10 cellular contexts compared by ENCODE assay signal in the genomic region with DNA sequence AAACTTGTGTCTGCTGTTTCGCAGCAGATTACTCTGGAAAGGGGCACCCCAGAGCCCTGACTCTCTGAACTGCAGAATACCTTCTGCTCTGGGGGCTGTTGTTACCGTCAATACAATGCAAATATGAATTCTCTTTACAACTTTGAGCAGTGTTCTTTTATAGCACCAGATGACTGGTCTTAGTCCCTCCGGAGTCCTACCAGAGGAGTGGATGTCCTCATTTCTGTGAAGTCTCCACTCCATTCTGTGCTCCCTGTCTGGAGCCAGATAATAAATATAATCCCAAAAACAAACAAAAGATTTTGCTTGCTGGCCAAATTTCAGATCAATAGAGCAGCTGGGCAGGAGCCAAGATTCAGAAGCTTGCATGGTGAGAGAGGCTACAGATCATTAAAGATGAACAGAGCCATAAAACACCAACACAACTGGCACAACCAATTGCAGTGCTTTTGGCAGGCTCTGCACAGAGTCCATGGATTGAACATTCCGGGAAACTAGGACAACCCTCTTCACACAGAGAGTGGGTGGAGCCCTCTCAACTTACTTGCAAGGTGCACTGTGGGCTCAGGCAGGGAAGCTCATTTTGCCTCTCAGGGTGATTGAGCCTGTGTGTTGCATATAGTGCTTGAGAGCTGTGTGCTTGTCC.
DNase-seq lines count a peak whose midpoint lies in the region; ATAC-seq and TF ChIP-seq lines count a peak whose summit lies in the region.
"Had no signal": no experiment of that assay in that cellular context is flagged by ENCODE, and none has a peak within 500 bp of the region (broad histone marks: within the 10 kb centered on the region; RNA-seq: fewer than 3 reads in every experiment).

No MANE protein-coding gene starts in this region.

- H3K79me1 ChIP-seq in mesenchymal stem cell (replicated peaks; ENCODE audit: low read length, poor library complexity, severe bottlenecking), result no peaks in the 10 kb centered on the region

- no peak overlapping the region for H2BK5ac ChIP-seq in mesenchymal stem cell (ENCODE audit: low read depth, low read length, poor library complexity, severe bottlenecking)

- H3K18ac ChIP-seq in mesenchymal stem cell (ENCODE audit: low read depth in 1 of 2, low read length in 2 of 2), result no peak overlapping the region

- H2AK5ac ChIP-seq in mesenchymal stem cell (ENCODE audit: low read length, severe bottlenecking), result no peak overlapping the region

- intact Hi-C loops in left lung (cut with DNase I) (no loop called here), Right ventricle myocardium superior (cut with DNase I) (no loop called here)

- H3K23ac ChIP-seq in mesenchymal stem cell (ENCODE audit: low read length in 2 of 2), result no peak overlapping the region

- no peak overlapping the region for H2BK15ac ChIP-seq in mesenchymal stem cell (ENCODE audit: low read depth, poor library complexity, severe bottlenecking)

- no peak overlapping the region for H4K8ac ChIP-seq in mesenchymal stem cell (ENCODE audit: low read length)

- H3K4me1 ChIP-seq in left lung (no peaks in the 10 kb centered on the region), mesenchymal stem cell (ENCODE audit: control insufficient read depth, insufficient read depth, low read depth, low read length) (no peaks in the 10 kb centered on the region)
- H3K4me1 ChIP-seq: heart right ventricle had no signal

- H2BK12ac ChIP-seq in mesenchymal stem cell (ENCODE audit: low read length in 2 of 2), result no peak overlapping the region

- H2BK120ac ChIP-seq in mesenchymal stem cell (ENCODE audit: low read depth, low read length), result no peak overlapping the region

- no peak overlapping the region for H3K4me2 ChIP-seq in mesenchymal stem cell (ENCODE audit: low read length, poor library complexity, severe bottlenecking)

- H3K9me3 ChIP-seq in left lung (no peaks in the 10 kb centered on the region), mesenchymal stem cell (ENCODE audit: control insufficient read depth, low read length) (no peaks in the 10 kb centered on the region)
- H3K9me3 ChIP-seq: heart right ventricle had no signal

- no peak overlapping the region for H4K91ac ChIP-seq in mesenchymal stem cell (ENCODE audit: low read length)

- no peak overlapping the region for H3K9ac ChIP-seq in mesenchymal stem cell (ENCODE audit: low read length)

- H3K14ac ChIP-seq in mesenchymal stem cell (ENCODE audit: low read length in 2 of 2), result no peak overlapping the region

- no peak overlapping the region for H2AFZ ChIP-seq in mesenchymal stem cell (ENCODE audit: low read depth, low read length)

- TF ChIP-seq CTCF in left lung (IDR thresholded peaks at IDR 0.05), result no peak

- DNase-seq in COLO668 (lab: John Stamatoyannopoulos, UW; ENCODE audit: unreplicated experiment), result peak; percentile 80
- DNase-seq in NCI-H1092 (lab: John Stamatoyannopoulos, UW), result peak; percentile 93
- DNase-seq in NCI-H446 treated with DMSO at 0.1 percent for 48 hours (lab: John Stamatoyannopoulos, UW), result peak; percentile 99
- DNase-seq in left lung, result peak in 1 of 2 donors; percentile 40
- no peak for DNase-seq in activated naive CD4-positive, alpha-beta T cell treated with Interleukin-2 at 50 U/mL for 16 hours
- no peak for DNase-seq in Right ventricle myocardium superior
- DNase-seq in mesenchymal stem cell, result no peak
- DNase-seq: activated B cell treated with CpG ODN at 0.5 μM for 24 hours, heart right ventricle had no signal

- no peak overlapping the region for H3K4me3 ChIP-seq in left lung
- no peak overlapping the region for H3K4me3 ChIP-seq in mesenchymal stem cell (ENCODE audit: insufficient read depth in 1 of 2, low read depth in 1 of 2, low read length in 2 of 2)
- H3K4me3 ChIP-seq: heart right ventricle had no signal

- H3K27me3 ChIP-seq in left lung (no peaks in the 10 kb centered on the region), mesenchymal stem cell (ENCODE audit: control insufficient read depth in 1 of 2, insufficient read depth in 1 of 2, low read length in 2 of 2) (no peaks in the 10 kb centered on the region)
- H3K27me3 ChIP-seq: heart right ventricle had no signal

- no peaks in the 10 kb centered on the region for H3K36me3 ChIP-seq in left lung
- H3K36me3 ChIP-seq in mesenchymal stem cell (ENCODE audit: control insufficient read depth in 1 of 2, insufficient read depth in 2 of 2, low read depth in 1 of 2, low read length in 2 of 2), result no peaks in the 10 kb centered on the region
- H3K36me3 ChIP-seq: heart right ventricle had no signal

- WGBS in mesenchymal stem cell, result 81% methylated on average over 4 of the region's 4 CpGs

- no peak overlapping the region for H3K27ac ChIP-seq in left lung
- H3K27ac ChIP-seq in mesenchymal stem cell (ENCODE audit: low read length, poor library complexity, severe bottlenecking), result no peak overlapping the region
- H3K27ac ChIP-seq: heart right ventricle had no signal

- H3K4ac ChIP-seq in mesenchymal stem cell (ENCODE audit: low read depth in 1 of 2, low read length in 2 of 2), result no peak overlapping the region

- ATAC-seq in left lung, result peak; percentile 97
- ATAC-seq in HG03520 (IDR thresholded peaks at IDR 0.05; ENCODE audit: unreplicated experiment), result no peak
- no peak for ATAC-seq in Right ventricle myocardium superior (ENCODE audit: poor library complexity)
- ATAC-seq: heart right ventricle had no signal

Comparison
In these comparisons a context has a peak if more than half of its experiments do, and no peak if none do; other contexts are left out.
1. DNase-seq: peak in COLO668 (single experiment), NCI-H1092 (single experiment) and NCI-H446 treated with DMSO at 0.1 percent for 48 hours (single experiment); none in activated naive CD4-positive, alpha-beta T cell treated with Interleukin-2 at 50 U/mL for 16 hours (single experiment), Right ventricle myocardium superior (single experiment) and mesenchymal stem cell (single experiment).